12 cellular contexts compared by ENCODE assay signal in the genomic region with DNA sequence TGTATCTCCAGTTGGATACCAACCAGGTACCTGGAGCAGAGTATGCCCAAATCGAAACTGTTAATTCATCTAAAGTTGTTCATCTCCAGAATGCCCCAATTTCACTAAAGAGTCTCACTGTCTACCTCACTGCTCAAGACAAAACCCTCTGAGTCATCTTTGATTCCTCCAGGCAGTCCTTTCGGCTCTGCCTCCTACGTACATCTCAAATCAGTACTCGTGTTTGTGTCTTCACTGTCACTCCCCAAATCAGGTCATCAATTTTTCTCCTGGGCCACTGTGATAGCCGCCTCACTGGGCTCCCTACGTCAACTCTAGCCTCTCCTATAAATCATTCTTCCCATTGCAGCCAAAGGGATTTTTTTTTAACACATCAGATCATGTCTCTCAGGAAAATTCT. TPM values are rescaled to one million over a fixed set of nuclear protein-coding genes. Genes with fewer than 3 reads are reported as not detected.
DNase-seq lines count a peak whose midpoint lies in the region; ATAC-seq and TF ChIP-seq lines count a peak whose summit lies in the region.
"Had no signal": no experiment of that assay in that cellular context is flagged by ENCODE, and none has a peak within 500 bp of the region (broad histone marks: within the 10 kb centered on the region; RNA-seq: fewer than 3 reads in every experiment).

No MANE protein-coding gene starts in this region.

- no peak for TF ChIP-seq CTCF in CD8-positive, alpha-beta T cell (IDR thresholded peaks at IDR 0.05)

- no peaks in the 10 kb centered on the region for H3K36me3 ChIP-seq in CD8-positive, alpha-beta T cell (ENCODE audit: insufficient read depth, low read length)
- H3K36me3 ChIP-seq: neutrophil, thyroid gland had no signal

- peak in 1 of 7 experiments; percentile 35 for DNase-seq in CD8-positive, alpha-beta T cell
- no peak for DNase-seq in activated naive CD8-positive, alpha-beta T cell treated with anti-CD3 and anti-CD28 coated beads, Interleukin-2, amount 50 U/mL, for 24 hours
- DNase-seq in GF-D8 (lab: John Stamatoyannopoulos, UW) = no peak
- no peak for DNase-seq in H4 (ENCODE audit: low spot score)
- DNase-seq in NCI-H69 (lab: John Stamatoyannopoulos, UW) = no peak
- DNase-seq in NCI-H226 = no peak
- DNase-seq: NCI-H1092, thyroid gland had no signal

- H3K9me3 Mint-ChIP-seq in CD8-positive, alpha-beta T cell = peaks cover 3% of the 10 kb centered on the region
- peaks cover 5% of the 10 kb centered on the region for H3K9me3 Mint-ChIP-seq in activated naive CD8-positive, alpha-beta T cell treated with anti-CD3 and anti-CD28 coated beads, Interleukin-2, amount 50 U/mL, for 24 hours

- no peak overlapping the region for H3K27ac ChIP-seq in CD8-positive, alpha-beta T cell (ENCODE audit: low read depth, low read length)
- H3K27ac ChIP-seq: C4-2B, neutrophil, thyroid gland had no signal

- no peaks in the 10 kb centered on the region for H3K27me3 Mint-ChIP-seq in CD8-positive, alpha-beta T cell (ENCODE audit: low read depth)
- no peaks in the 10 kb centered on the region for H3K27me3 Mint-ChIP-seq in activated naive CD8-positive, alpha-beta T cell treated with anti-CD3 and anti-CD28 coated beads, Interleukin-2, amount 50 U/mL, for 24 hours

- no peaks in the 10 kb centered on the region for H3K9me3 ChIP-seq in CD8-positive, alpha-beta T cell (ENCODE audit: low read length)
- H3K9me3 ChIP-seq: neutrophil, thyroid gland had no signal

- peaks cover 37% of the 10 kb centered on the region for H3K4me1 ChIP-seq in CD8-positive, alpha-beta T cell (ENCODE audit: insufficient read depth, low read length)

- POLR2A ChIA-PET in CD8-positive, alpha-beta T cell (lab: Charles Lee) = interaction anchor here (3.0 kb wide), 1 partner anchor 21 kb away, joined by 15 read pairs; no protein-coding TSS in a partner anchor

- H3K4me3 ChIP-seq in CD8-positive, alpha-beta T cell (ENCODE audit: low read depth, low read length) = no peak overlapping the region
- H3K4me3 ChIP-seq: thyroid gland had no signal

- ATAC-seq in CD8-positive, alpha-beta T cell = peak; percentile 61
- ATAC-seq in GM18870 (IDR thresholded peaks at IDR 0.05; ENCODE audit: unreplicated experiment) = peak; percentile 73
- peak; percentile 72 for ATAC-seq in HG03521 (IDR thresholded peaks at IDR 0.05; ENCODE audit: unreplicated experiment)
- ATAC-seq in activated naive CD8-positive, alpha-beta T cell treated with anti-CD3 and anti-CD28 coated beads, Interleukin-2, amount 50 U/mL, for 24 hours = peak; percentile 78

- CTCF ChIA-PET in CD8-positive, alpha-beta T cell (lab: Charles Lee) = interaction anchor here (1.0 kb wide), 2 partner anchors 9 to 38 kb away, joined by 3 to 4 read pairs; no protein-coding TSS in a partner anchor

- H3K36me3 Mint-ChIP-seq in CD8-positive, alpha-beta T cell = no peaks in the 10 kb centered on the region
- peaks cover 5% of the 10 kb centered on the region for H3K36me3 Mint-ChIP-seq in activated naive CD8-positive, alpha-beta T cell treated with anti-CD3 and anti-CD28 coated beads, Interleukin-2, amount 50 U/mL, for 24 hours (ENCODE audit: low read depth)

- H3K27ac Mint-ChIP-seq in CD8-positive, alpha-beta T cell = peak overlapping the region; percentile 88
- peak overlapping the region; percentile 21 for H3K27ac Mint-ChIP-seq in activated naive CD8-positive, alpha-beta T cell treated with anti-CD3 and anti-CD28 coated beads, Interleukin-2, amount 50 U/mL, for 24 hours

- peak overlapping the region; percentile 40 for H3K4me3 Mint-ChIP-seq in CD8-positive, alpha-beta T cell
- H3K4me3 Mint-ChIP-seq in activated naive CD8-positive, alpha-beta T cell treated with anti-CD3 and anti-CD28 coated beads, Interleukin-2, amount 50 U/mL, for 24 hours = no peak overlapping the region

- peaks cover 61% of the 10 kb centered on the region for H3K4me1 Mint-ChIP-seq in CD8-positive, alpha-beta T cell (ENCODE audit: low read depth)
- H3K4me1 Mint-ChIP-seq in activated naive CD8-positive, alpha-beta T cell treated with anti-CD3 and anti-CD28 coated beads, Interleukin-2, amount 50 U/mL, for 24 hours = peaks cover 58% of the 10 kb centered on the region

- intact Hi-C loops in CD8-positive, alpha-beta T cell (cut with DNase I, micrococcal nuclease) = loop anchor here in 1 of 2 experiments (2.0 kb wide), 1 partner anchor 18 kb away; no protein-coding TSS in a partner anchor

- H3K27me3 ChIP-seq in CD8-positive, alpha-beta T cell (ENCODE audit: insufficient read depth, low read length) = no peaks in the 10 kb centered on the region
- H3K27me3 ChIP-seq: neutrophil, thyroid gland had no signal

RNA-seq across cellular contexts. Expression of gene TTC39C, which starts 42.1 kb away (rescaled TPM):
- 10 to 100 TPM; 84.7 to 85.7 TPM for total RNA-seq in CD8-positive, alpha-beta T cell
- total RNA-seq in H4 (2014; rRNA removed; shearing (Covaris generic)) = 20.8 and 21.3 TPM in 2 replicates
